ENCODE assay signal across 9 cellular contexts in the genomic region with DNA sequence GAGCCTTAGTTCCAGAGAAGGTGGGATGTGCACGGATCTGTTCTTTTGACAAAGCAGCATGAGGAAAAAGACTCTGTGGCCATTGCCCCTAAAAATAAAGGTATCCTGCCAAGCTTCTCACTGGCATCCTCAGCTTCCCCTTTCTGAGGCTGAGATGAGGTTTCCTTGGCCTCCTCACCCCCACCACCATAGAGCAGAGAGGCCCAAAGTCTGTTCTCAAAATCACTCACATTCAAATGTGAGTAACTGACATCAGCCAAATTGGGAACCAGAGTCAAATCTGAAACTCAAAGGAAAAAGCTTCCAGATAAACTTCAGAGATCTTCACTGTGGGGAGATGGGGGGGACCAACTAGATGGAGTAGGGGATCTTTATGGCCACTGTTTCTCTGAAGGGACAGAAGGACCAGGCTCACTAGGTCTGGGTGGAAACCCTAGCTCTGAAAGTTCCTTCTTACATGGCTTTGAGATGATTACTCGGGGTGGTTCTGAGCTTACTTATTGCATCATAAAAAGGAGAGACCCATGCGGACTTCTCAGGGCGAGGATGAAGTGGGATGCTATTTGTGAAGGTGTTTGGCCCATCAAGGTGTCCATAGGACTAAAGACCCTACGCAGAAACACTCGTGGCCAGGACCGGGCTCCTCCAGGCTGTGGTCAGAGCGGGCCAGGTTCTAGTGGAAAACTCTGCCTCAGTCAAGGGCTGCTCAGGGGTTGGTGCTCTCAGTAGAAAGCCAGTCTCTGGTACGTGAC.
DNase-seq lines count a peak whose midpoint lies in the region; ATAC-seq, FAIRE-seq and TF ChIP-seq lines count a peak whose summit lies in the region.
"Had no signal": no experiment of that assay in that cellular context is flagged by ENCODE, and none has a peak within 500 bp of the region (broad histone marks: within the 10 kb centered on the region; RNA-seq: fewer than 3 reads in every experiment).

No MANE protein-coding gene starts in this region.

- TF ChIP-seq CTCF in OCI-LY3 (IDR thresholded peaks at IDR 0.05; ENCODE audit: low read depth, low read length): no peak

- peak overlapping the region; percentile 35 for H3K4me3 Mint-ChIP-seq in activated T-cell treated with anti-CD3 and anti-CD28 coated beads, Interleukin-2, amount 50 U/mL, for 24 hours
- H3K4me3 Mint-ChIP-seq in stimulated activated naive B cell treated with anti-CD40 and anti-IgM and Interleukin-4, amounts not matched to agents 10 μg/mL and 1 μg/mL and 100 μg/mL, for 72 hours: peak overlapping the region; percentile 40 to 68

- no peak overlapping the region for H2AK5ac ChIP-seq in mesendoderm (ENCODE audit: low read length)

- peaks cover 26% of the 10 kb centered on the region for H3K27me3 ChIP-seq in OCI-LY3 (ENCODE audit: low read depth, low read length)
- H3K27me3 ChIP-seq in mesendoderm (ENCODE audit: insufficient read depth, low read length, poor library complexity): no peaks in the 10 kb centered on the region
- H3K27me3 ChIP-seq: SJSA1 had no signal

- no peaks in the 10 kb centered on the region for H3K9me3 Mint-ChIP-seq in activated T-cell treated with anti-CD3 and anti-CD28 coated beads, Interleukin-2, amount 50 U/mL, for 24 hours
- H3K9me3 Mint-ChIP-seq in stimulated activated naive B cell treated with anti-CD40 and anti-IgM and Interleukin-4, amounts not matched to agents 10 μg/mL and 1 μg/mL and 100 μg/mL, for 72 hours: peaks cover 0 to 3% of the 10 kb centered on the region in 2 donors

- no peaks in the 10 kb centered on the region for H3K9me3 ChIP-seq in OCI-LY3 (ENCODE audit: insufficient read depth, low read length)
- H3K9me3 ChIP-seq: SJSA1 had no signal

- no peak overlapping the region for H2BK5ac ChIP-seq in mesendoderm (ENCODE audit: low read length)

- peak overlapping the region; percentile 69 for H3K4me3 ChIP-seq in OCI-LY3 (ENCODE audit: low read length)
- no peak overlapping the region for H3K4me3 ChIP-seq in mesendoderm (ENCODE audit: low read length)
- H3K4me3 ChIP-seq: SJSA1 had no signal

- H3K4me1 ChIP-seq in OCI-LY3 (ENCODE audit: low read length) (peaks cover 72% of the 10 kb centered on the region), mesendoderm (ENCODE audit: control insufficient read depth, low read depth, low read length) (no peaks in the 10 kb centered on the region)

- H3K4ac ChIP-seq in mesendoderm (ENCODE audit: low read depth, low read length): no peak overlapping the region

- H4K8ac ChIP-seq in mesendoderm (ENCODE audit: low read depth, low read length): no peak overlapping the region

- H3K4me2 ChIP-seq in OCI-LY3 (ENCODE audit: low read length) (peak overlapping the region; percentile 97), mesendoderm (ENCODE audit: low read length) (no peak overlapping the region)

- no peaks in the 10 kb centered on the region for H3K36me3 ChIP-seq in OCI-LY3 (replicated peaks; ENCODE audit: low read depth, low read length)
- H3K36me3 ChIP-seq in mesendoderm (ENCODE audit: control insufficient read depth, insufficient read depth, low read length): no peaks in the 10 kb centered on the region
- H3K36me3 ChIP-seq: SJSA1 had no signal

- no peak overlapping the region for H2BK15ac ChIP-seq in mesendoderm (replicated peaks; ENCODE audit: low read depth)

- no peaks in the 10 kb centered on the region for H3K79me2 ChIP-seq in OCI-LY3 (ENCODE audit: low read length)
- H3K79me2 ChIP-seq in mesendoderm (ENCODE audit: control insufficient read depth, insufficient read depth, low read length): no peaks in the 10 kb centered on the region

- no peak for FAIRE-seq in urothelium cell line (lab: Jason Lieb, UNC)

- no peaks in the 10 kb centered on the region for H3K36me3 Mint-ChIP-seq in activated T-cell treated with anti-CD3 and anti-CD28 coated beads, Interleukin-2, amount 50 U/mL, for 24 hours (ENCODE audit: low read depth)
- peaks cover 16 to 40% of the 10 kb centered on the region in 2 donors for H3K36me3 Mint-ChIP-seq in stimulated activated naive B cell treated with anti-CD40 and anti-IgM and Interleukin-4, amounts not matched to agents 10 μg/mL and 1 μg/mL and 100 μg/mL, for 72 hours

- H3K9ac ChIP-seq in OCI-LY3 (ENCODE audit: low read length): peak overlapping the region; percentile 71
- H3K9ac ChIP-seq in mesendoderm (ENCODE audit: low read length): no peak overlapping the region

- H3K27ac ChIP-seq in OCI-LY3 (ENCODE audit: low read length) (peak overlapping the region; percentile 88), mesendoderm (ENCODE audit: low read depth, low read length) (no peak overlapping the region)
- H3K27ac ChIP-seq: SJSA1 had no signal

- H4K5ac ChIP-seq in mesendoderm (ENCODE audit: low read length): no peak overlapping the region

- H3K18ac ChIP-seq in mesendoderm (ENCODE audit: low read length): no peak overlapping the region

- H4K20me1 ChIP-seq in OCI-LY3 (ENCODE audit: insufficient read depth, low read length): no peaks in the 10 kb centered on the region

- WGBS in mesendoderm (ENCODE audit: extremely low coverage, insufficient coverage, low lambda C conversion rate): no CpG with 5 or more reads among the region's 9 CpGs

- no peaks in the 10 kb centered on the region for H3K27me3 Mint-ChIP-seq in activated T-cell treated with anti-CD3 and anti-CD28 coated beads, Interleukin-2, amount 50 U/mL, for 24 hours
- no peaks in the 10 kb centered on the region for H3K27me3 Mint-ChIP-seq in stimulated activated naive B cell treated with anti-CD40 and anti-IgM and Interleukin-4, amounts not matched to agents 10 μg/mL and 1 μg/mL and 100 μg/mL, for 72 hours

- DNase-seq in activated T-cell treated with anti-CD3 and anti-CD28 coated beads, Interleukin-2, amount 50 U/mL, for 24 hours: no peak
- DNase-seq in activated T-cell treated with anti-CD3 and anti-CD28 coated beads for 4 hours: no peak
- peak; percentile 74 for DNase-seq in stimulated activated naive B cell treated with anti-CD40 and anti-IgM and Interleukin-4, amounts not matched to agents 10 μg/mL and 1 μg/mL and 100 μg/mL, for 72 hours
- no peak for DNase-seq in SIG-M5 (lab: John Stamatoyannopoulos, UW)
- no peak for DNase-seq in urothelium cell line (ENCODE audit: low spot score)
- DNase-seq in mesendoderm: no peak

- ATAC-seq in HG02852 (IDR thresholded peaks at IDR 0.05; ENCODE audit: unreplicated experiment): peak; percentile 42
- ATAC-seq in stimulated activated naive B cell treated with anti-CD40 and anti-IgM and Interleukin-4, amounts not matched to agents 10 μg/mL and 1 μg/mL and 100 μg/mL, for 72 hours (replicated peaks): peak; percentile 52

- H2AFZ ChIP-seq in OCI-LY3 (ENCODE audit: low read depth, low read length): peak overlapping the region; percentile 25; the same call in 1 of the 2 replicates

- no peak overlapping the region for H2BK120ac ChIP-seq in mesendoderm (ENCODE audit: low read depth, low read length)

- H3K23ac ChIP-seq in mesendoderm (ENCODE audit: low read length): no peak overlapping the region

- H3K27ac Mint-ChIP-seq in activated T-cell treated with anti-CD3 and anti-CD28 coated beads, Interleukin-2, amount 50 U/mL, for 24 hours: peak overlapping the region; percentile 69
- H3K27ac Mint-ChIP-seq in stimulated activated naive B cell treated with anti-CD40 and anti-IgM and Interleukin-4, amounts not matched to agents 10 μg/mL and 1 μg/mL and 100 μg/mL, for 72 hours: peak overlapping the region; percentile 98

- H3K4me1 Mint-ChIP-seq in activated T-cell treated with anti-CD3 and anti-CD28 coated beads, Interleukin-2, amount 50 U/mL, for 24 hours (ENCODE audit: low read depth): peaks cover 46% of the 10 kb centered on the region
- H3K4me1 Mint-ChIP-seq in stimulated activated naive B cell treated with anti-CD40 and anti-IgM and Interleukin-4, amounts not matched to agents 10 μg/mL and 1 μg/mL and 100 μg/mL, for 72 hours: peaks cover 64 to 97% of the 10 kb centered on the region in 2 donors

- H3K79me1 ChIP-seq in mesendoderm (ENCODE audit: low read length): no peaks in the 10 kb centered on the region

- H3K56ac ChIP-seq in mesendoderm (ENCODE audit: low read length): no peak overlapping the region
